ENCODE assay signal across 24 cellular contexts in genomic region chr11:120521176-120521575, GRCh38. TPM values are rescaled to one million over a fixed set of nuclear protein-coding genes. Genes with fewer than 3 reads are reported as not detected.
"Had no signal": no experiment of that assay in that cellular context is flagged by ENCODE, and none has a peak within 500 bp of the region (broad histone marks: within the 10 kb centered on the region; RNA-seq: fewer than 3 reads in every experiment).

No MANE protein-coding gene starts in this region.

- ATAC-seq: HepG2, Panc1, PC-3 had no signal

- H3K27ac ChIP-seq: RWPE1 had no signal

- H3K27me3 ChIP-seq: MG63 had no signal

- H3K9me3 ChIP-seq: MG63, SK-N-SH had no signal

- DNase-seq: IMR-90; Karpas-422; KG1; MG63; NCI-H1092; NCI-H1417 treated with DMSO at 0.1 percent for 48 hours; NCI-H146; NCI-H1694 treated with DMSO at 0.1 percent for 48 hours; NCI-H1930; NCI-H2081; NCI-H2107; NCI-H2171; NCI-H226; NCI-H510A; NCI-H526; NK-92 treated with Interleukin-12 subunit alpha and Interleukin-12 subunit beta, amount 100 ng/mL, for 24 hours; PC-3; SHP77; SK-N-SH had no signal

- H3K4me3 ChIP-seq: MG63 had no signal

- H3K36me3 ChIP-seq: MG63 had no signal

RNA-seq across cellular contexts. Expression of gene GRIK4, which starts 9.6 kb away (rescaled TPM):
- total RNA-seq: HT1080, PC-3, SK-MEL-5 had no signal
